1 cellular context compared by ENCODE assay signal in genomic region chr11:119121008-119121810, GRCh38.
TF ChIP-seq lines count a peak whose summit lies in the region.

Gene HINFP, plus strand, starts transcription at chr11:119121580. Its CDS starts 5,365 bp downstream, at chr11:119126945.

TF ChIP-seq in K562, 482 proteins besides CTCF, POLR2A, EP300 and RAD21 (continued from another document and continues in another):
- no peak for TF ChIP-seq ZNF318 (IDR thresholded peaks at IDR 0.05; ENCODE audit: borderline replicate concordance in 1 of 2, low read depth in 1 of 2)
- TF ChIP-seq MNT (conservative IDR thresholded peaks at IDR 0.05): peak; percentile 98 to 99
- no peak for TF ChIP-seq ZNF174 (CRISPR knock-in tag; IDR thresholded peaks at IDR 0.05)
- TF ChIP-seq SOX6 (IDR thresholded peaks at IDR 0.05): no peak
- peak; percentile 96 to 98 for TF ChIP-seq E2F6 (IDR thresholded peaks at IDR 0.05; ENCODE audit: borderline replicate concordance in 1 of 2, extremely low read depth in 1 of 2, insufficient read depth in 1 of 2, insufficient read length in 1 of 2, low read depth in 1 of 2, low read length in 1 of 2, poor library complexity in 1 of 2, severe bottlenecking in 1 of 2)
- TF ChIP-seq PCBP2 (IDR thresholded peaks at IDR 0.05; ENCODE audit: low read depth, low read length, poor library complexity, severe bottlenecking): no peak
- no peak for TF ChIP-seq ZBTB26 (CRISPR knock-in tag; IDR thresholded peaks at IDR 0.05)
- TF ChIP-seq ID3 (CRISPR knock-in tag; IDR thresholded peaks at IDR 0.05): no peak
- TF ChIP-seq ID3 (tag; IDR thresholded peaks at IDR 0.05): no peak
- TF ChIP-seq FIP1L1 (IDR thresholded peaks at IDR 0.05; ENCODE audit: low read depth, low read length, poor library complexity, severe bottlenecking): no peak
- TF ChIP-seq KLF6 (CRISPR knock-in tag; IDR thresholded peaks at IDR 0.05; ENCODE audit: borderline replicate concordance): no peak
- TF ChIP-seq CBFB (CRISPR knock-in tag; IDR thresholded peaks at IDR 0.05): no peak
- no peak for TF ChIP-seq SMARCC2 (IDR thresholded peaks at IDR 0.05; ENCODE audit: low read depth)
- TF ChIP-seq ZNF655 (CRISPR knock-in tag; IDR thresholded peaks at IDR 0.05): no peak
- no peak for TF ChIP-seq SAFB2 (IDR thresholded peaks at IDR 0.05; ENCODE audit: borderline replicate concordance, low read depth, low read length, severe bottlenecking)
- TF ChIP-seq ZBTB9 (CRISPR knock-in tag; IDR thresholded peaks at IDR 0.05): no peak
- 0 out of 2 replicates have a peak, but pooled peaks have one; percentile 11 for TF ChIP-seq NBN (IDR thresholded peaks at IDR 0.05; ENCODE audit: low read depth)
- TF ChIP-seq GMEB1 (CRISPR knock-in tag; IDR thresholded peaks at IDR 0.05): peak; percentile 59; the same call in 1 of the 2 replicates
- TF ChIP-seq CCAR2 (IDR thresholded peaks at IDR 0.05; ENCODE audit: low read depth, low read length): no peak
- no peak for TF ChIP-seq MEF2A (IDR thresholded peaks at IDR 0.05; ENCODE audit: control insufficient read depth, low read depth, low read length)
- no peak for TF ChIP-seq NCOA2 (IDR thresholded peaks at IDR 0.05; ENCODE audit: partially characterized antibody in 2 of 2)
- TF ChIP-seq SMARCE1 (IDR thresholded peaks at IDR 0.05): 0 out of 2 replicates have a peak, but pooled peaks have one; percentile 60
- TF ChIP-seq ZEB2 (IDR thresholded peaks at IDR 0.05): no peak
- TF ChIP-seq ARID2 (IDR thresholded peaks at IDR 0.05): no peak
- peak; percentile 22; the same call in 1 of the 2 replicates for TF ChIP-seq HDAC8 (tag; IDR thresholded peaks at IDR 0.05)
- TF ChIP-seq ETS2 (tag; IDR thresholded peaks at IDR 0.05; ENCODE audit: borderline replicate concordance, poor library complexity, severe bottlenecking): no peak
- no peak for TF ChIP-seq GATAD2A (IDR thresholded peaks at IDR 0.05)
- TF ChIP-seq ZNF134 (CRISPR knock-in tag; conservative IDR thresholded peaks at IDR 0.05): no peak
- TF ChIP-seq ZNF512 (tag; IDR thresholded peaks at IDR 0.05): no peak
- TF ChIP-seq ZNF449 (CRISPR knock-in tag; IDR thresholded peaks at IDR 0.05): no peak
- no peak for TF ChIP-seq ERF (CRISPR knock-in tag; IDR thresholded peaks at IDR 0.05)
- TF ChIP-seq FOXA3 (CRISPR knock-in tag; conservative IDR thresholded peaks at IDR 0.05 in 1 of 2, IDR thresholded peaks at IDR 0.05 in 1 of 2): peak in 1 of 2 experiments; percentile 80; a peak in 1 of 4 replicates
- TF ChIP-seq ZNF778 (CRISPR knock-in tag; IDR thresholded peaks at IDR 0.05): no peak
- no peak for TF ChIP-seq ZBTB5 (IDR thresholded peaks at IDR 0.05)
- no peak for TF ChIP-seq TCF7L2 (IDR thresholded peaks at IDR 0.05; ENCODE audit: low read depth, low read length)
